Comparison of ENCODE assay signal across 16 cellular contexts in the genomic region with DNA sequence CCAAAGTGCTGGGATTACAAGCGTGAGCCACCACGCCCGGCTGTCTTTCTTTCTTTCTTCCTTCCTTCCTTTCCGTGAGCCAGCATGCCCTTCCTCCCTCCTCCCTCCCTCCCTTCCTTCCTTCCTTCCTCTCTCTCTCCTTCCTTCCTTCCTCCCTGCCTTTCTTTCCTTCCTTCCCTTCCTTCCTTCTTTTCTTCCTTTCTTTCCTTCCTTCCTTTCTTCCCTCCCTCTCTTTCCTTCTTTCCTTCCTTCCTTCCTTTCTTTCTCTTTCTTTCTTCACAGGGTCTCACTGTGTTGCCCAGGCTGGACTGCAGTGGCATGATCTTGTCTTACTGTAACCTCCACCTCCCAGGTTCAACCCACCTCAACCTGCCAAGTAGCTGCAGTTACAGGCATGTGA. TPM values are rescaled to one million over a fixed set of nuclear protein-coding genes. Genes with fewer than 3 reads are reported as not detected.
"Had no signal": no experiment of that assay in that cellular context is flagged by ENCODE, and none has a peak within 500 bp of the region (broad histone marks: within the 10 kb centered on the region; RNA-seq: fewer than 3 reads in every experiment).

No MANE protein-coding gene starts in this region.

- ATAC-seq: activated CD8-positive, alpha-beta T cell treated with anti-CD3 and anti-CD28 coated beads for 36 hours; gastrocnemius medialis; left ventricle myocardium superior; stimulated activated naive CD8-positive, alpha-beta T cell treated with anti-CD3 and anti-CD28 coated beads, Interleukin-15, amount 100 ng/mL, for 72 hours had no signal

- H3K9me3 Mint-ChIP-seq: activated CD8-positive, alpha-beta T cell treated with anti-CD3 and anti-CD28 coated beads for 36 hours; central memory CD8-positive, alpha-beta T cell; neural crest cell; stimulated activated naive CD8-positive, alpha-beta T cell treated with anti-CD3 and anti-CD28 coated beads, Interleukin-15, amount 100 ng/mL, for 72 hours had no signal

- H3K4me1 ChIP-seq: gastrocnemius medialis had no signal

- H3K36me3 ChIP-seq: gastrocnemius medialis had no signal

- H3K36me3 Mint-ChIP-seq: brain had no signal

- H3K4me3 Mint-ChIP-seq: activated CD8-positive, alpha-beta T cell treated with anti-CD3 and anti-CD28 coated beads for 36 hours; neural crest cell had no signal

- H3K27me3 Mint-ChIP-seq: activated CD8-positive, alpha-beta T cell treated with anti-CD3 and anti-CD28 coated beads for 36 hours; central memory CD8-positive, alpha-beta T cell; stimulated activated naive CD8-positive, alpha-beta T cell treated with anti-CD3 and anti-CD28 coated beads, Interleukin-15, amount 100 ng/mL, for 72 hours had no signal

- H3K4me3 ChIP-seq: gastrocnemius medialis, testis had no signal

- H3K9me3 ChIP-seq: gastrocnemius medialis, testis had no signal

- H3K27ac Mint-ChIP-seq: activated CD8-positive, alpha-beta T cell treated with anti-CD3 and anti-CD28 coated beads for 36 hours had no signal

- DNase-seq: activated CD4-positive, CD25-positive, alpha-beta regulatory T cell treated with anti-CD3 and anti-CD28 coated beads, Interleukin-2, amount 50 U/mL, for 72 hours; activated CD8-positive, alpha-beta memory T cell treated with anti-CD3 and anti-CD28 coated beads, Interleukin-2, amount 50 U/mL, for 48 hours; activated CD8-positive, alpha-beta T cell treated with anti-CD3 and anti-CD28 coated beads for 36 hours; activated naive CD4-positive, alpha-beta T cell; amygdala; cortex of kidney; effector CD8-positive, alpha-beta T cell; gastrocnemius medialis; left ventricle myocardium superior; stimulated activated CD4-positive, alpha-beta T cell treated with anti-CD3 and anti-CD28 coated beads, Interleukin-2, amount 100 ng/mL, for 48 hours; stimulated activated naive CD8-positive, alpha-beta T cell treated with anti-CD3 and anti-CD28 coated beads, Interleukin-15, amount 100 ng/mL, for 72 hours; testis had no signal

- H3K27me3 ChIP-seq: testis had no signal

- H3K27ac ChIP-seq: gastrocnemius medialis, testis had no signal

RNA-seq across cellular contexts. Expression of gene PLCG2, which starts 50.7 kb away (rescaled TPM):
- total RNA-seq: osteocyte had no signal
